ENCODE assay signal across 10 cellular contexts in genomic region chr1:16553244-16553643, GRCh38. TPM values are rescaled to one million over a fixed set of nuclear protein-coding genes. Genes with fewer than 3 reads are reported as not detected.
"Had no signal": no experiment of that assay in that cellular context is flagged by ENCODE, and none has a peak within 500 bp of the region (broad histone marks: within the 10 kb centered on the region; RNA-seq: fewer than 3 reads in every experiment).

No MANE protein-coding gene starts in this region.

RNA-seq across cellular contexts. Expression of gene RNU1-1, which starts 39.2 kb away (rescaled TPM):
- total RNA-seq: osteoblast, right atrium auricular region had no signal
- polyA plus RNA-seq: neural cell, ovary, pancreas, psoas muscle, right cardiac atrium, sigmoid colon, small intestine, spleen had no signal
